Comparison of ENCODE assay signal across 9 cellular contexts in the genomic region with DNA sequence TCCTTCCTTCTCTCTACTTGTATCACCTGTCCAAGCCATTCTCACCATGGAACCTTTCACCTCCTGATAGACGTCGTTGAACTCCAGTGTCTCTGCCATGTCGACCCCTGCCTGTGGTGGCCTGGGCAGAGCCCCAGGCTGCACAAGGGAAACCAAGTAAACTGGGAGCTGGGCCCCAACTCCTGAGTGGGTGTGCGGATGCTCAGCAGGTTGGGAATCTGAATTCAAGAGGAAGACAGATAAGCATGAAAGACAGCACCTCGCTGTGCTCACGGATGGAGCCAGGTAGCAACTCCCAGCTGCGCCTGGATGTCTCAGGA. TPM values are rescaled to one million over a fixed set of nuclear protein-coding genes. Genes with fewer than 3 reads are reported as not detected.
DNase-seq lines count a peak whose midpoint lies in the region; ATAC-seq and TF ChIP-seq lines count a peak whose summit lies in the region.
"Had no signal": no experiment of that assay in that cellular context is flagged by ENCODE, and none has a peak within 500 bp of the region (broad histone marks: within the 10 kb centered on the region; RNA-seq: fewer than 3 reads in every experiment).

No MANE protein-coding gene starts in this region.

- no peaks in the 10 kb centered on the region for H3K9me3 ChIP-seq in PC-3 (ENCODE audit: low read length)

- TF ChIP-seq CTCF in PC-3 (conservative IDR thresholded peaks at IDR 0.05; ENCODE audit: low read depth, low read length) (no peak), fibroblast of mammary gland (conservative IDR thresholded peaks at IDR 0.05; ENCODE audit: control insufficient read depth, insufficient read depth, low read depth, low read length) (no peak)

- no TSS peak for BruUV-seq in PC-3 (replicated peaks; lab: Mats Ljungman, UMichigan)

- POLR2A ChIA-PET in PC-3 (lab: Charles Lee; ENCODE audit: unreplicated experiment) = interaction anchor here (1.1 kb wide), 1 partner anchor 24 kb away, joined by 4 read pairs; no protein-coding TSS in a partner anchor

- peaks cover 40% of the 10 kb centered on the region for H3K36me3 ChIP-seq in PC-3 (ENCODE audit: low read depth, low read length)

- peak overlapping the region; percentile 98 for H3K4me2 ChIP-seq in PC-3 (ENCODE audit: low read length)

- peak overlapping the region; percentile 51; the same call in 1 of the 2 replicates for H3K27ac ChIP-seq in PC-3 (ENCODE audit: low read length)

- H3K27me3 ChIP-seq in PC-3 (ENCODE audit: low read length) = no peaks in the 10 kb centered on the region

- peak overlapping the region; percentile 83 for H2AFZ ChIP-seq in PC-3 (ENCODE audit: low read length)

- no peak for DNase-seq in PC-3
- no peak for DNase-seq in fibroblast of mammary gland (ENCODE audit: low read depth)
- no peak for DNase-seq in skeletal muscle cell (ENCODE audit: low read depth)
- no peak for DNase-seq in pons (ENCODE audit: low spot score)
- DNase-seq in LoVo (ENCODE audit: low spot score) = no peak
- no peak for DNase-seq in SIG-M5 treated with dmso at 0.1 percent for 504 hours (lab: John Stamatoyannopoulos, UW; ENCODE audit: unreplicated experiment)

- no peaks in the 10 kb centered on the region for H3K9me2 ChIP-seq in PC-3 (replicated peaks; ENCODE audit: low read length)

- intact Hi-C loops in PC-3 (cut with micrococcal nuclease) = loop anchor here (1.0 kb wide), 2 partner anchors 10 to 332 kb away; no protein-coding TSS in a partner anchor

- peaks cover 51% of the 10 kb centered on the region for H3K79me2 ChIP-seq in PC-3 (ENCODE audit: low read length)

- peak overlapping the region; percentile 96 for H3K9ac ChIP-seq in PC-3 (ENCODE audit: low read length)

- CTCF ChIA-PET in PC-3 (lab: Charles Lee) = no interaction called here

- no peaks in the 10 kb centered on the region for H3F3A ChIP-seq in PC-3 (ENCODE audit: low read length, unreplicated experiment)

- H3K4me3 ChIP-seq in PC-3 (ENCODE audit: low read length) (peak overlapping the region; percentile 87), fibroblast of mammary gland (ENCODE audit: control insufficient read depth, low read depth, low read length) (peak overlapping the region; percentile 67), skeletal muscle cell (ENCODE audit: low read depth, low read length) (peak overlapping the region; percentile 75)

- H4K20me1 ChIP-seq in PC-3 (ENCODE audit: low read length) = no peaks in the 10 kb centered on the region

- peak; percentile 1 for ATAC-seq in GM19438 (IDR thresholded peaks at IDR 0.05; ENCODE audit: low read depth, unreplicated experiment)
- no peak; the same call in 1 of the 2 replicates for ATAC-seq in PC-3
- ATAC-seq in HG03520 (IDR thresholded peaks at IDR 0.05; ENCODE audit: unreplicated experiment) = no peak

- peaks cover 23% of the 10 kb centered on the region for H3K4me1 ChIP-seq in PC-3 (ENCODE audit: insufficient read depth, low read length)

RNA-seq across cellular contexts. Expression of gene SSRP1, which starts 0.7 kb away (rescaled TPM):
- 228 and 341 TPM in 2 replicates for total RNA-seq in PC-3 (2014; rRNA removed)

RNA-seq across cellular contexts. Expression of gene P2RX3, which starts 3.2 kb away (rescaled TPM):
- total RNA-seq in PC-3 (2014; rRNA removed) = not detected in 2 replicates

RNA-seq across cellular contexts. Expression of gene TNKS1BP1, which starts 10.2 kb away (rescaled TPM):
- 89.6 and 143 TPM in 2 replicates for total RNA-seq in PC-3 (2014; rRNA removed)

RNA-seq across cellular contexts. Expression of gene PRG3, which starts 46.0 kb away (rescaled TPM):
- not detected in 2 replicates for total RNA-seq in PC-3 (2014; rRNA removed)
- total RNA-seq: subcutaneous adipose tissue had no signal

RNA-seq across cellular contexts. Expression of gene PRG2, which starts 55.5 kb away (rescaled TPM):
- total RNA-seq in PC-3 (2014; rRNA removed) = not detected in 2 replicates
